19 cellular contexts compared by ENCODE assay signal in genomic region chr2:86468162-86469033, GRCh38. TPM values are rescaled to one million over a fixed set of nuclear protein-coding genes. Genes with fewer than 3 reads are reported as not detected.
DNase-seq lines count a peak whose midpoint lies in the region; ATAC-seq and TF ChIP-seq lines count a peak whose summit lies in the region.
"Had no signal": no experiment of that assay in that cellular context is flagged by ENCODE, and none has a peak within 500 bp of the region (broad histone marks: within the 10 kb centered on the region; RNA-seq: fewer than 3 reads in every experiment).

No MANE protein-coding gene starts in this region.

- POLR2A ChIA-PET in SK-N-SH (lab: Yijun Ruan, JAX), result interaction anchor here (0.6 to 1.2 kb wide), 4 partner anchors 26 to 94 kb away, joined by 3 read pairs; partner anchors contain the start of gene KDM3A

- ATAC-seq in stimulated activated naive CD8-positive, alpha-beta T cell treated with anti-CD3 and anti-CD28 coated beads, Interleukin-15, Interleukin-2, amounts not matched to agents 100 U/mL and 50 U/mL, for 24 hours, result no peak
- ATAC-seq in effector memory CD8-positive, alpha-beta T cell (replicated peaks), result no peak
- ATAC-seq in HG03045 (IDR thresholded peaks at IDR 0.05; ENCODE audit: unreplicated experiment) (no peak), HG03432 (IDR thresholded peaks at IDR 0.05; ENCODE audit: unreplicated experiment) (no peak), body of pancreas (no peak)
- ATAC-seq: K562, pancreas had no signal

- peaks cover 86 to 88% of the 10 kb centered on the region in 2 experiments for H3K36me3 ChIP-seq in SK-N-SH (replicated peaks in 1 of 2; ENCODE audit: control insufficient read depth in 1 of 2, insufficient read depth in 2 of 2, low read length in 1 of 2)
- H3K36me3 ChIP-seq in body of pancreas (replicated peaks in 1 of 2; ENCODE audit: insufficient read depth in 1 of 2, low read depth in 2 of 2), result peaks cover 0 to 9% of the 10 kb centered on the region in 2 donors

- H4K20me1 ChIP-seq in SK-N-SH (ENCODE audit: insufficient read depth), result peaks cover 8% of the 10 kb centered on the region; the same call in 1 of the 2 replicates

- no peaks in the 10 kb centered on the region for H3K9me3 ChIP-seq in SK-N-SH
- no peaks in the 10 kb centered on the region for H3K9me3 ChIP-seq in body of pancreas
- H3K9me3 ChIP-seq: pancreas had no signal

- intact Hi-C loops in body of pancreas (cut with DNase I), result no loop called here

- peak overlapping the region; percentile 2 for H3K4me3 Mint-ChIP-seq in stimulated activated naive CD8-positive, alpha-beta T cell treated with anti-CD3 and anti-CD28 coated beads, Interleukin-15, Interleukin-2, amounts not matched to agents 100 ng/mL and 50 ng/mL, for 24 hours
- H3K4me3 Mint-ChIP-seq in activated T-cell treated with anti-CD3 and anti-CD28 coated beads, Interleukin-2, amount 50 U/mL, for 24 hours, result peak overlapping the region; percentile 47
- no peak overlapping the region for H3K4me3 Mint-ChIP-seq in effector memory CD8-positive, alpha-beta T cell

- no peak overlapping the region for H3K9ac ChIP-seq in SK-N-SH

- no peak for TF ChIP-seq POLR2A in body of pancreas (IDR thresholded peaks at IDR 0.05)

- H3K79me2 ChIP-seq in SK-N-SH (ENCODE audit: insufficient read depth), result peaks cover 9% of the 10 kb centered on the region; the same call in 1 of the 2 replicates

- H3K27me3 Mint-ChIP-seq in stimulated activated naive CD8-positive, alpha-beta T cell treated with anti-CD3 and anti-CD28 coated beads, Interleukin-15, Interleukin-2, amounts not matched to agents 100 ng/mL and 50 ng/mL, for 24 hours, result no peaks in the 10 kb centered on the region
- H3K27me3 Mint-ChIP-seq in activated T-cell treated with anti-CD3 and anti-CD28 coated beads, Interleukin-2, amount 50 U/mL, for 24 hours, result no peaks in the 10 kb centered on the region
- H3K27me3 Mint-ChIP-seq in effector memory CD8-positive, alpha-beta T cell, result no peaks in the 10 kb centered on the region

- peaks cover 33% of the 10 kb centered on the region for H3K4me1 Mint-ChIP-seq in stimulated activated naive CD8-positive, alpha-beta T cell treated with anti-CD3 and anti-CD28 coated beads, Interleukin-15, Interleukin-2, amounts not matched to agents 100 ng/mL and 50 ng/mL, for 24 hours (ENCODE audit: low read depth)
- H3K4me1 Mint-ChIP-seq in activated T-cell treated with anti-CD3 and anti-CD28 coated beads, Interleukin-2, amount 50 U/mL, for 24 hours (ENCODE audit: low read depth), result peaks cover 69% of the 10 kb centered on the region
- H3K4me1 Mint-ChIP-seq in effector memory CD8-positive, alpha-beta T cell (ENCODE audit: low read depth in 2 of 2), result peaks cover 15 to 44% of the 10 kb centered on the region in 2 donors

- H3F3A ChIP-seq in SK-N-SH (replicated peaks; ENCODE audit: insufficient read depth), result peaks cover 5% of the 10 kb centered on the region

- TF ChIP-seq CTCF in SK-N-SH (IDR thresholded peaks at IDR 0.05) (no peak), body of pancreas (IDR thresholded peaks at IDR 0.05) (no peak)

- peaks cover 72% of the 10 kb centered on the region for H3K36me3 Mint-ChIP-seq in stimulated activated naive CD8-positive, alpha-beta T cell treated with anti-CD3 and anti-CD28 coated beads, Interleukin-15, Interleukin-2, amounts not matched to agents 100 ng/mL and 50 ng/mL, for 24 hours (ENCODE audit: low read depth)
- peaks cover 93% of the 10 kb centered on the region for H3K36me3 Mint-ChIP-seq in activated T-cell treated with anti-CD3 and anti-CD28 coated beads, Interleukin-2, amount 50 U/mL, for 24 hours (ENCODE audit: low read depth)
- H3K36me3 Mint-ChIP-seq in effector memory CD8-positive, alpha-beta T cell (ENCODE audit: insufficient read depth), result peaks cover 91% of the 10 kb centered on the region

- H3K27ac Mint-ChIP-seq in stimulated activated naive CD8-positive, alpha-beta T cell treated with anti-CD3 and anti-CD28 coated beads, Interleukin-15, Interleukin-2, amounts not matched to agents 100 ng/mL and 50 ng/mL, for 24 hours, result peak overlapping the region; percentile 38
- H3K27ac Mint-ChIP-seq in activated T-cell treated with anti-CD3 and anti-CD28 coated beads, Interleukin-2, amount 50 U/mL, for 24 hours, result peak overlapping the region; percentile 87
- H3K27ac Mint-ChIP-seq in effector memory CD8-positive, alpha-beta T cell, result peak overlapping the region; percentile 7 to 80

- no peaks in the 10 kb centered on the region for H3K9me2 ChIP-seq in SK-N-SH

- H2AFZ ChIP-seq in SK-N-SH (ENCODE audit: low read depth), result no peak overlapping the region

- H3K27ac ChIP-seq in SK-N-SH (ENCODE audit: low read depth in 2 of 2, low read length in 1 of 2) (no peak overlapping the region), body of pancreas (peak overlapping the region in 2 of 4 donors; percentile 6 to 66)

- H3K4me3 ChIP-seq in SK-N-SH (ENCODE audit: low read depth in 2 of 2, low read length in 1 of 2) (no peak overlapping the region), body of pancreas (no peak overlapping the region)
- H3K4me3 ChIP-seq: K562, pancreas had no signal

- H3K27me3 ChIP-seq in SK-N-SH (ENCODE audit: insufficient read depth), result no peaks in the 10 kb centered on the region
- H3K27me3 ChIP-seq in body of pancreas, result no peaks in the 10 kb centered on the region
- H3K27me3 ChIP-seq: pancreas had no signal

- no peaks in the 10 kb centered on the region for H3K4me1 ChIP-seq in SK-N-SH (ENCODE audit: control insufficient read depth in 1 of 2, insufficient read depth in 2 of 2, low read depth in 1 of 2, low read length in 1 of 2)
- peaks cover 64% of the 10 kb centered on the region for H3K4me1 ChIP-seq in body of pancreas

- no peak for TF ChIP-seq RAD21 in SK-N-SH (IDR thresholded peaks at IDR 0.05; ENCODE audit: low read length)

- 98% methylated on average over 7 of the region's 7 CpGs for WGBS in SK-N-SH (ENCODE audit: low lambda C conversion rate)
- WGBS in body of pancreas, 2 donors, result 55 to 58% methylated on average over 7 of the region's 7 CpGs

- no peak for DNase-seq in stimulated activated naive CD8-positive, alpha-beta T cell treated with anti-CD3 and anti-CD28 coated beads, Interleukin-15, Interleukin-2, amounts not matched to agents 100 U/mL and 50 U/mL, for 24 hours
- DNase-seq in activated T-cell treated with anti-CD3 and anti-CD28 coated beads, Interleukin-2, amount 50 U/mL, for 24 hours, result no peak
- no peak for DNase-seq in effector memory CD8-positive, alpha-beta T cell
- no peak for DNase-seq in SK-N-SH
- DNase-seq in body of pancreas, result no peak
- DNase-seq: activated gamma-delta T cell treated with Interleukin-2 at 50 U/mL for 16 hours; AML-193; effector CD4-positive, alpha-beta T cell; kidney glomerular epithelial cell; NCI-H1417; NCI-H226; NK-92 treated with Interleukin-12 subunit alpha and Interleukin-12 subunit beta, amount 100 ng/mL, for 24 hours; pancreas; RPMI8226; SW 1271 had no signal

- no peak for TF ChIP-seq EP300 in SK-N-SH (IDR thresholded peaks at IDR 0.05; ENCODE audit: borderline replicate concordance in 1 of 2, low read depth in 1 of 2, low read length in 1 of 2)

- CTCF ChIA-PET in SK-N-SH (lab: Yijun Ruan, JAX), result interaction anchor here (0.9 to 2.1 kb wide), 4 partner anchors 10 to 20 kb away, joined by 3 to 7 read pairs (median 4); no protein-coding TSS in a partner anchor

- H3K9me3 Mint-ChIP-seq in stimulated activated naive CD8-positive, alpha-beta T cell treated with anti-CD3 and anti-CD28 coated beads, Interleukin-15, Interleukin-2, amounts not matched to agents 100 ng/mL and 50 ng/mL, for 24 hours, result no peaks in the 10 kb centered on the region
- no peaks in the 10 kb centered on the region for H3K9me3 Mint-ChIP-seq in activated T-cell treated with anti-CD3 and anti-CD28 coated beads, Interleukin-2, amount 50 U/mL, for 24 hours
- no peaks in the 10 kb centered on the region for H3K9me3 Mint-ChIP-seq in effector memory CD8-positive, alpha-beta T cell

- no peak overlapping the region for H3K4me2 ChIP-seq in SK-N-SH

TF ChIP-seq in SK-N-SH, 30 proteins besides CTCF, POLR2A, EP300 and RAD21:
- no peak for TF ChIP-seq TEAD4 (IDR thresholded peaks at IDR 0.05; ENCODE audit: borderline replicate concordance, insufficient read depth)
- TF ChIP-seq MEF2A (IDR thresholded peaks at IDR 0.05; ENCODE audit: borderline replicate concordance, low read depth), result no peak
- no peak for TF ChIP-seq FOXJ3 (CRISPR knock-in tag; IDR thresholded peaks at IDR 0.05)
- TF ChIP-seq TCF12 (IDR thresholded peaks at IDR 0.05), result no peak
- no peak for TF ChIP-seq TAF1 (IDR thresholded peaks at IDR 0.05; ENCODE audit: borderline replicate concordance, low read depth, low read length)
- no peak for TF ChIP-seq FOSL2 (IDR thresholded peaks at IDR 0.05; ENCODE audit: borderline replicate concordance, low read depth)
- no peak for TF ChIP-seq MAX (IDR thresholded peaks at IDR 0.05; ENCODE audit: low read depth)
- no peak for TF ChIP-seq FOXM1 (IDR thresholded peaks at IDR 0.05; ENCODE audit: low read depth)
TF ChIP-seq in SK-N-SH: peak in this region for 0.

RNA-seq across cellular contexts. Expression of gene KDM3A, which starts 27.2 kb away (rescaled TPM):
- 13.7 and 20.4 TPM in 2 replicates for polyA plus RNA-seq in SK-N-SH (2012; rRNA removed)
- polyA plus RNA-seq in SK-N-SH (2012; cell fraction: cytosol; rRNA removed), result 13.4 and 14.0 TPM in 2 replicates
- 33.3 and 56.7 TPM in 2 replicates for polyA plus RNA-seq in SK-N-SH (2012; cell fraction: nucleus; rRNA removed)
- total RNA-seq in body of pancreas, result 10 to 100 TPM; 34.0 to 47.8 TPM

Comparison
In these comparisons a context has a peak if more than half of its experiments do, and no peak if none do; other contexts are left out.
1. H3K4me3 Mint-ChIP-seq: peak in stimulated activated naive CD8-positive, alpha-beta T cell treated with anti-CD3 and anti-CD28 coated beads, Interleukin-15, Interleukin-2, amounts not matched to agents 100 ng/mL and 50 ng/mL, for 24 hours (single experiment) and activated T-cell treated with anti-CD3 and anti-CD28 coated beads, Interleukin-2, amount 50 U/mL, for 24 hours (single experiment); none in effector memory CD8-positive, alpha-beta T cell (0 of 2).
2. Peak in every context shown above with its lines, with median percentiles within 50 percentile points of each other: H3K27ac Mint-ChIP-seq.